In genomic region chr2:9160732-9161131, GRCh38 we compare ENCODE assay signal across 14 cellular contexts. TPM values are rescaled to one million over a fixed set of nuclear protein-coding genes. Genes with fewer than 3 reads are reported as not detected.
DNase-seq lines count a peak whose midpoint lies in the region; ATAC-seq and TF ChIP-seq lines count a peak whose summit lies in the region.
"Had no signal": no experiment of that assay in that cellular context is flagged by ENCODE, and none has a peak within 500 bp of the region (broad histone marks: within the 10 kb centered on the region; RNA-seq: fewer than 3 reads in every experiment).

No MANE protein-coding gene starts in this region.

- no peaks in the 10 kb centered on the region for H3K36me3 ChIP-seq in SK-N-SH (replicated peaks in 1 of 2; ENCODE audit: control insufficient read depth in 1 of 2, insufficient read depth in 2 of 2, low read length in 1 of 2)
- no peaks in the 10 kb centered on the region for H3K36me3 ChIP-seq in CD8-positive, alpha-beta memory T cell (ENCODE audit: insufficient read depth, low read length)

- H3K27ac ChIP-seq in SK-N-SH (ENCODE audit: low read depth in 2 of 2, low read length in 1 of 2) = no peak overlapping the region
- no peak overlapping the region for H3K27ac ChIP-seq in CD8-positive, alpha-beta memory T cell (ENCODE audit: low read depth, low read length)

- no peak for TF ChIP-seq EP300 in SK-N-SH (IDR thresholded peaks at IDR 0.05; ENCODE audit: borderline replicate concordance in 1 of 2, low read depth in 1 of 2, low read length in 1 of 2)

- H3K27me3 Mint-ChIP-seq in CD8-positive, alpha-beta memory T cell = peaks cover 7 to 12% of the 10 kb centered on the region in 2 donors

- peaks cover 10 to 12% of the 10 kb centered on the region in 2 experiments; a peak in 2 of 4 replicates for H3K4me1 ChIP-seq in SK-N-SH (ENCODE audit: control insufficient read depth in 1 of 2, insufficient read depth in 2 of 2, low read depth in 1 of 2, low read length in 1 of 2)
- H3K4me1 ChIP-seq in CD8-positive, alpha-beta memory T cell (ENCODE audit: insufficient read depth, low read length) = no peaks in the 10 kb centered on the region

- H3K27ac Mint-ChIP-seq in CD8-positive, alpha-beta memory T cell = no peak overlapping the region
- H3K27ac Mint-ChIP-seq: CD14-positive monocyte had no signal

- no peaks in the 10 kb centered on the region for H3K9me3 ChIP-seq in SK-N-SH
- H3K9me3 ChIP-seq in CD8-positive, alpha-beta memory T cell (ENCODE audit: low read length) = no peaks in the 10 kb centered on the region

- no peaks in the 10 kb centered on the region for H3K36me3 Mint-ChIP-seq in CD8-positive, alpha-beta memory T cell
- H3K36me3 Mint-ChIP-seq: CD14-positive monocyte had no signal

- peaks cover 9% of the 10 kb centered on the region for H3F3A ChIP-seq in SK-N-SH (replicated peaks; ENCODE audit: insufficient read depth)

- 95% methylated on average over 7 of the region's 7 CpGs for WGBS in SK-N-SH (ENCODE audit: low lambda C conversion rate)

- H3K9me2 ChIP-seq in SK-N-SH = no peaks in the 10 kb centered on the region

- no peaks in the 10 kb centered on the region for H3K4me1 Mint-ChIP-seq in CD8-positive, alpha-beta memory T cell

- H3K4me2 ChIP-seq in SK-N-SH = no peak overlapping the region

- H2AFZ ChIP-seq in SK-N-SH (ENCODE audit: low read depth) = no peak overlapping the region

- no peaks in the 10 kb centered on the region for H3K79me2 ChIP-seq in SK-N-SH (ENCODE audit: insufficient read depth)

- H3K9ac ChIP-seq in SK-N-SH = no peak overlapping the region

- DNase-seq in SK-N-SH (no peak), NCI-H82 (lab: John Stamatoyannopoulos, UW) (peak; percentile 67), iPS-NIHi11 (ENCODE audit: low spot score) (peak; percentile 70), COLO668 (lab: John Stamatoyannopoulos, UW; ENCODE audit: unreplicated experiment) (no peak), NCI-H187 treated with DMSO at 0.1 percent for 48 hours (lab: John Stamatoyannopoulos, UW) (no peak)
- no peak for DNase-seq in CD8-positive, alpha-beta memory T cell
- DNase-seq: Calu3, DND-41, NCI-H1048, NCI-H510A, RPMI8226 had no signal

- no peaks in the 10 kb centered on the region for H3K9me3 Mint-ChIP-seq in CD8-positive, alpha-beta memory T cell
- H3K9me3 Mint-ChIP-seq: CD14-positive monocyte had no signal

- CTCF ChIA-PET in SK-N-SH (lab: Yijun Ruan, JAX) = interaction anchor here (0.9 to 1.1 kb wide), 3 partner anchors 16 to 210 kb away, joined by 3 to 5 read pairs (median 3); partner anchors contain the start of gene ASAP2
- CTCF ChIA-PET in CD8-positive, alpha-beta memory T cell (lab: Charles Lee) = no interaction called here

- no peaks in the 10 kb centered on the region for H4K20me1 ChIP-seq in SK-N-SH (ENCODE audit: insufficient read depth)

- H3K27me3 ChIP-seq in SK-N-SH (ENCODE audit: insufficient read depth) = no peaks in the 10 kb centered on the region
- no peaks in the 10 kb centered on the region for H3K27me3 ChIP-seq in CD8-positive, alpha-beta memory T cell (ENCODE audit: insufficient read depth, low read length, poor library complexity, severe bottlenecking)

- no peak for TF ChIP-seq CTCF in SK-N-SH (IDR thresholded peaks at IDR 0.05)

- POLR2A ChIA-PET in SK-N-SH (lab: Yijun Ruan, JAX) = no interaction called here
- POLR2A ChIA-PET in CD8-positive, alpha-beta memory T cell (lab: Charles Lee) = no interaction called here

- no peak overlapping the region for H3K4me3 Mint-ChIP-seq in CD8-positive, alpha-beta memory T cell
- H3K4me3 Mint-ChIP-seq: CD14-positive monocyte had no signal

- peak; percentile 40; the same call in 2 of the 3 replicates for ATAC-seq in SK-N-SH treated with all-trans-retinoic acid at 6 μM for 48 hours
- ATAC-seq in GM18511 (IDR thresholded peaks at IDR 0.05; ENCODE audit: unreplicated experiment) = no peak

- H3K4me3 ChIP-seq in SK-N-SH (ENCODE audit: low read depth in 2 of 2, low read length in 1 of 2) = no peak overlapping the region
- no peak overlapping the region for H3K4me3 ChIP-seq in CD8-positive, alpha-beta memory T cell (ENCODE audit: low read length)

- TF ChIP-seq RAD21 in SK-N-SH (IDR thresholded peaks at IDR 0.05; ENCODE audit: low read length) = no peak

TF ChIP-seq in SK-N-SH treated with all-trans-retinoic acid at 6 μM for 48 hours, 23 proteins besides CTCF, POLR2A, EP300 and RAD21:
- no peak for TF ChIP-seq BACH2 (CRISPR knock-in tag; IDR thresholded peaks at IDR 0.05; ENCODE audit: borderline replicate concordance)
- TF ChIP-seq ZC3H10 (CRISPR knock-in tag; IDR thresholded peaks at IDR 0.05) = no peak
TF ChIP-seq in SK-N-SH treated with all-trans-retinoic acid at 6 μM for 48 hours: peak in this region for 0.

TF ChIP-seq in SK-N-SH, 30 proteins besides CTCF, POLR2A, EP300 and RAD21:
- TF ChIP-seq EZH2phosphoT487 (IDR thresholded peaks at IDR 0.05; ENCODE audit: borderline replicate concordance, low read depth) (no peak), RFX5 (IDR thresholded peaks at IDR 0.05; ENCODE audit: low read length) (no peak), TAF1 (IDR thresholded peaks at IDR 0.05; ENCODE audit: borderline replicate concordance, low read depth, low read length) (no peak), REST (IDR thresholded peaks at IDR 0.05; ENCODE audit: low read depth, low read length) (no peak), FOXM1 (IDR thresholded peaks at IDR 0.05; ENCODE audit: low read depth) (no peak), USF1 (IDR thresholded peaks at IDR 0.05; ENCODE audit: borderline replicate concordance, low read depth) (no peak)

RNA-seq across cellular contexts. Expression of gene ASAP2, which starts 45.9 kb away (rescaled TPM):
- 37.9 and 41.4 TPM in 2 replicates for polyA plus RNA-seq in SK-N-SH (2012; rRNA removed)
- polyA plus RNA-seq in SK-N-SH (2012; cell fraction: cytosol; rRNA removed) = 46.4 and 46.7 TPM in 2 replicates
- polyA plus RNA-seq in SK-N-SH (2012; cell fraction: nucleus; rRNA removed) = 60.7 and 79.4 TPM in 2 replicates
- total RNA-seq in CD8-positive, alpha-beta memory T cell = under 1 TPM; 0.15 to 0.38 TPM
- not detected for polyA plus RNA-seq in CD8-positive, alpha-beta memory T cell

Comparison
In these comparisons a context has a peak if more than half of its experiments do, and no peak if none do; other contexts are left out.
1. DNase-seq: peak in NCI-H82 (single experiment) and iPS-NIHi11 (single experiment); none in SK-N-SH (single experiment), COLO668 (single experiment), CD8-positive, alpha-beta memory T cell (0 of 5) and NCI-H187 treated with DMSO at 0.1 percent for 48 hours (single experiment).
2. RNA of gene ASAP2, which starts 45.9 kb away (polyA plus RNA-seq): 37.9 to 79.4 TPM in SK-N-SH; not detected in CD8-positive, alpha-beta memory T cell (single experiment); every median in the first group is over 10 times any median in the second.